Comparison of ENCODE assay signal across 8 cellular contexts in the genomic region with DNA sequence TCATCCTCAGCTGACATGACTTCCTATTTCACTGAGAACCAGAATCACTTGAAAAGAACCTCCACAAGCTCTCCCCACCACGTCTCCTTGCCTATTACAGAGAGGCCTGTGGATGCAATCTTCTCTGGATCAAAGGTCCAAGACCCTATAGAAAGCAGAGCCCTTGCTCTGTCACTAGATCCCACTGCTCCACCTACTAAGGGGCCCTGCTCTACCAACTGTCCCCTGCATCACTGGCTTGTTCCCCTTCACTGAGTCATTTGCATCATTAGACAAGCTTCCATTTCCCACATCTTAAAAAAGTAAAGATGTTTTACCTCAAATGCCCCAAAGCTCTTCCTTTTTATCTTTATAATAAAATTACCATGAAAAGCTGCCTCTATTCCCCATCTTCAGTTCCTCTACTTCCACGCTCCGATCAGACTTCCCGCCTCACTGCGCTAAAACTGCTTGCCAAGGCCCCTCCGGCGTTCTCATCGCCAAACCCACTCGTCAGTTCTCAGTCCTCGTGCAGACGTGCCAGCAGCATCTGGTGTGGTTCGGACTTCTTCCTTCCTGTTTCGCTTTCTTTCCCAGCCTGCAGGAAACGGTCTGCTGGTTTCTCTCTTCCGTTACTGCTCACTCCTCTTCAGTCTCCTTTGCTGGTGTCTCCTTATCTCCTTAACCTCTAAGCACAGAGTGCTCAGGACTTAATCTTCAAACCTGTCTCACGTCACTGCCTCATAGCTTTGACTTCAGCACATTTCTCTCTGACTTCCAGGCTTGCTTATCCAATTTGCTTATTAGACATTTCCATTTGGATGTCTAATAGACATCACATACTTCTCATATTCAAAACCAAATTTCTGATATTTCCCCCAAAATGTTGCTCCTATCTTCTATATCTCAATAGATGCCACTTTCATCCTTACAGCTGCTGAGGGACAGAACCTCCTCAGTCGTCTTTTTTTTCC. TPM values are rescaled to one million over a fixed set of nuclear protein-coding genes. Genes with fewer than 3 reads are reported as not detected.
A peak's percentile ranks its signal among the peaks of the same experiment; 100 is the strongest.
DNase-seq lines count a peak whose midpoint lies in the region; ATAC-seq lines count a peak whose summit lies in the region.

No MANE protein-coding gene starts in this region.

- H3K27ac ChIP-seq in BLaER1 (peak overlapping the region; percentile 94), temporal lobe (ENCODE audit: low read depth, low read length) (peak overlapping the region; percentile 80)

- no peak overlapping the region for H3K4me3 Mint-ChIP-seq in naive B cell

- H3K4me1 ChIP-seq in BLaER1: peaks cover 87% of the 10 kb centered on the region

- no peaks in the 10 kb centered on the region for H4K20me1 ChIP-seq in BLaER1

- DNase-seq in activated CD4-positive, alpha-beta T cell treated with anti-CD3 and anti-CD28 coated beads for 1 hour: peak; percentile 47
- DNase-seq in effector CD4-positive, alpha-beta T cell: peak; percentile 60
- DNase-seq in naive B cell (peak; percentile 92), iPS-NIHi11 (ENCODE audit: low spot score) (no peak)

- H3K36me3 ChIP-seq in BLaER1: peaks cover 35% of the 10 kb centered on the region

- peak; percentile 82 for ATAC-seq in GM19397 (IDR thresholded peaks at IDR 0.05; ENCODE audit: unreplicated experiment)
- ATAC-seq in HG03558 (IDR thresholded peaks at IDR 0.05; ENCODE audit: extremely low read depth, unreplicated experiment): peak; percentile 64
- peak; percentile 86 to 87 for ATAC-seq in naive B cell (ENCODE audit: low read depth in 2 of 2)

- no peaks in the 10 kb centered on the region for H3K27me3 ChIP-seq in BLaER1

- H3K9ac ChIP-seq in BLaER1: peak overlapping the region; percentile 81

- peaks cover 0 to 2% (median 0%) of the 10 kb centered on the region in 7 donors for H3K9me3 Mint-ChIP-seq in naive B cell

- peaks cover 13% of the 10 kb centered on the region for H3K9me3 ChIP-seq in BLaER1

- H3K36me3 Mint-ChIP-seq in naive B cell: no peaks in the 10 kb centered on the region

- peak overlapping the region; percentile 63 for H3K4me3 ChIP-seq in BLaER1

- H3K4me2 ChIP-seq in BLaER1: peak overlapping the region; percentile 95

- H3K27me3 Mint-ChIP-seq in naive B cell: peaks cover 5 to 10% (median 6%) of the 10 kb centered on the region in 3 donors

- H3K4me1 Mint-ChIP-seq in naive B cell: peaks cover 16 to 36% (median 17%) of the 10 kb centered on the region in 3 donors

- no peak overlapping the region for H3K27ac Mint-ChIP-seq in naive B cell

RNA-seq across cellular contexts. Expression of a gene that starts 40.5 kb away (rescaled TPM):
- 1 to 10 TPM in 5 of 6 donors, not detected in 1; 2.0 to 4.2 (median 2.1) TPM for polyA plus RNA-seq in naive B cell (ENCODE audit: low read depth in 6 of 6)
- 28.5 TPM for total RNA-seq in temporal lobe
